Comparison of ENCODE assay signal across 11 cellular contexts in genomic region chr1:103744449-103744848, GRCh38. TPM values are rescaled to one million over a fixed set of nuclear protein-coding genes. Genes with fewer than 3 reads are reported as not detected.
"Had no signal": no experiment of that assay in that cellular context is flagged by ENCODE, and none has a peak within 500 bp of the region (broad histone marks: within the 10 kb centered on the region; RNA-seq: fewer than 3 reads in every experiment).

No MANE protein-coding gene starts in this region.

RNA-seq across cellular contexts. Expression of gene AMY1C, which starts 5.2 kb away (rescaled TPM):
- total RNA-seq: stomach, subcutaneous adipose tissue, temporal lobe, thoracic aorta, tibial nerve, transverse colon, ureter, urinary bladder, vagina had no signal

RNA-seq across cellular contexts. Expression of gene AMY1B, which starts 48.4 kb away (rescaled TPM):
- total RNA-seq: subcutaneous adipose tissue, suprapubic skin, temporal lobe, testis, thoracic aorta, tibial nerve, transverse colon, ureter, urinary bladder, vagina had no signal
